19 cellular contexts compared by ENCODE assay signal in the genomic region with DNA sequence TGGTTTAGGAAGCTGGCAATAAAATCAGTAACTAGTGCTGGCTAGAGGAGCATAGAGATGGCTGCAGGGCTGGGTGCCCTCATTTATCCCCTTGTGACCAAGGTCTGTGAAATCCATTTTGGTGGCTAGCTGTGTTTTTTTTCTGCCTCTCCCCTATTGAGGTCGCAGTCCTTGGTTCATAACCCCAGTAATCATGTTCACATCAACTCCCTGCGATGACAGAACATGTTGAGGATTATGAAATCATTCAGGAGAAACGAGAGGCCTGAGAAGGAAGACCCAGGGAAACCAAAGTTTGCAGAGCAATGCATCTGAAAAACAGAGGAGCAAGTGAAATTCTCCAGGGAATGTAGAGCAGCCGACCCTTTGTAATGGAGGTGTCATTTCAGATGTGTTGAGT.
DNase-seq lines count a peak whose midpoint lies in the region; ATAC-seq and TF ChIP-seq lines count a peak whose summit lies in the region.
"Had no signal": no experiment of that assay in that cellular context is flagged by ENCODE, and none has a peak within 500 bp of the region (broad histone marks: within the 10 kb centered on the region; RNA-seq: fewer than 3 reads in every experiment).

No MANE protein-coding gene starts in this region.

- 19 to 20% methylated on average over 3 to 4 of the region's 4 CpGs for WGBS in esophagus squamous epithelium, 2 donors
- WGBS in prostate gland, result 76% methylated on average over 4 of the region's 4 CpGs

- no peak for ATAC-seq in left cardiac atrium
- ATAC-seq in HG03520 (IDR thresholded peaks at IDR 0.05; ENCODE audit: unreplicated experiment), result no peak
- no peak for ATAC-seq in HG02852 (IDR thresholded peaks at IDR 0.05; ENCODE audit: unreplicated experiment)
- ATAC-seq: activated CD8-positive, alpha-beta T cell treated with anti-CD3 and anti-CD28 coated beads, Interleukin-2, amount 10 ng/mL, durations not matched to agents 7 days and 5 days; HCT116; pancreas; WTC11 had no signal

- H3K4me3 ChIP-seq in right atrium auricular region (no peak overlapping the region), esophagus squamous epithelium (no peak overlapping the region), prostate gland (no peak overlapping the region)
- H3K4me3 ChIP-seq: pancreas had no signal

- DNase-seq in right atrium auricular region (ENCODE audit: low spot score), result no peak
- DNase-seq in left cardiac atrium, result no peak
- DNase-seq in esophagus squamous epithelium (lab: John Stamatoyannopoulos, UW), result no peak
- DNase-seq in prostate gland (ENCODE audit: low spot score), result no peak
- no peak for DNase-seq in activated CD4-positive, alpha-beta T cell treated with anti-CD3 and anti-CD28 coated beads, Interleukin-2, amount 50 U/mL, for 48 hours
- no peak for DNase-seq in nucleus accumbens (lab: John Stamatoyannopoulos, UW)
- DNase-seq: activated CD8-positive, alpha-beta T cell treated with anti-CD3 and anti-CD28 coated beads, Interleukin-2, amount 10 ng/mL, durations not matched to agents 7 days and 5 days; activated naive CD8-positive, alpha-beta T cell treated with anti-CD3 and anti-CD28 coated beads for 36 hours; activated T-cell treated with anti-CD3 and anti-CD28 coated beads, Interleukin-2, amount 50 U/mL, for 48 hours; CD4-positive, alpha-beta memory T cell; DND-41; Karpas-422; NCI-H1694; NCI-H446 treated with DMSO at 0.1 percent for 48 hours had no signal

- H3K27ac ChIP-seq in right atrium auricular region (peak overlapping the region; percentile 99 to 100), esophagus squamous epithelium (peak overlapping the region in 3 of 4 donors; percentile 95 to 98 (median 98)), prostate gland (peak overlapping the region; percentile 96 to 99)
- H3K27ac ChIP-seq: pancreas had no signal

- intact Hi-C loops in left cardiac atrium (cut with DNase I), result loop anchor here in 1 of 2 donors (10.0 kb wide), 1 partner anchor 61 kb away; no protein-coding TSS in a partner anchor
- intact Hi-C loops in esophagus squamous epithelium (cut with DNase I), result loop anchor here (10.0 kb wide), 1 partner anchor 61 kb away; no protein-coding TSS in a partner anchor
- intact Hi-C loops in prostate gland (cut with DNase I), result loop anchor here (10.0 kb wide), 1 partner anchor 1171 kb away; no protein-coding TSS in a partner anchor

- H3K27me3 ChIP-seq in right atrium auricular region (no peaks in the 10 kb centered on the region), esophagus squamous epithelium (peaks cover 0 to 16% (median 0%) of the 10 kb centered on the region in 4 donors), prostate gland (replicated peaks; ENCODE audit: insufficient read depth) (no peaks in the 10 kb centered on the region)
- H3K27me3 ChIP-seq: pancreas had no signal

- TF ChIP-seq CTCF in right atrium auricular region (IDR thresholded peaks at IDR 0.05), result no peak
- TF ChIP-seq CTCF in esophagus squamous epithelium (IDR thresholded peaks at IDR 0.05), result no peak
- no peak for TF ChIP-seq CTCF in prostate gland (IDR thresholded peaks at IDR 0.05)

- peaks cover 0 to 75% of the 10 kb centered on the region in 2 donors for H3K4me1 ChIP-seq in right atrium auricular region
- H3K4me1 ChIP-seq in esophagus squamous epithelium, result peaks cover 22 to 69% (median 29%) of the 10 kb centered on the region in 3 donors
- peaks cover 3% of the 10 kb centered on the region for H3K4me1 ChIP-seq in prostate gland (replicated peaks)

- no peaks in the 10 kb centered on the region for H3K9me3 ChIP-seq in right atrium auricular region
- no peaks in the 10 kb centered on the region for H3K9me3 ChIP-seq in esophagus squamous epithelium
- no peaks in the 10 kb centered on the region for H3K9me3 ChIP-seq in prostate gland
- H3K9me3 ChIP-seq: pancreas had no signal

- no peak for TF ChIP-seq POLR2A in esophagus squamous epithelium (IDR thresholded peaks at IDR 0.05)
- TF ChIP-seq POLR2A in prostate gland (IDR thresholded peaks at IDR 0.05), result no peak

- H3K36me3 ChIP-seq in right atrium auricular region, result peaks cover 13% of the 10 kb centered on the region
- H3K36me3 ChIP-seq in esophagus squamous epithelium, result peaks cover 0 to 20% (median 0%) of the 10 kb centered on the region in 3 donors
- H3K36me3 ChIP-seq in prostate gland, result no peaks in the 10 kb centered on the region
- H3K36me3 ChIP-seq: pancreas had no signal
